8 cellular contexts compared by ENCODE assay signal in genomic region chr13:102870677-102871415, GRCh38. TPM values are rescaled to one million over a fixed set of nuclear protein-coding genes. Genes with fewer than 3 reads are reported as not detected.
DNase-seq lines count a peak whose midpoint lies in the region; ATAC-seq and TF ChIP-seq lines count a peak whose summit lies in the region.

No MANE protein-coding gene starts in this region.

- TF ChIP-seq CTCF in GM10266 (IDR thresholded peaks at IDR 0.05; ENCODE audit: control insufficient read depth, insufficient read depth, low read depth, missing control alignments) (peak; percentile 70), left ventricle myocardium inferior (IDR thresholded peaks at IDR 0.05; ENCODE audit: borderline replicate concordance) (peak; percentile 83)

- H3K36me3 ChIP-seq in SK-N-MC (ENCODE audit: insufficient read depth, low read length): peaks cover 68% of the 10 kb centered on the region
- peaks cover 83% of the 10 kb centered on the region for H3K36me3 ChIP-seq in left ventricle myocardium inferior

- peak; percentile 60 for ATAC-seq in GM21576 (IDR thresholded peaks at IDR 0.05; ENCODE audit: unreplicated experiment)
- no peak for ATAC-seq in GM18519 (IDR thresholded peaks at IDR 0.05; ENCODE audit: low FRiP score, unreplicated experiment)

- no peak overlapping the region for H3K9ac ChIP-seq in SK-N-MC (ENCODE audit: insufficient read length)

- no peaks in the 10 kb centered on the region for H3K27me3 ChIP-seq in left ventricle myocardium inferior (ENCODE audit: low read depth)

- peak; percentile 49 for DNase-seq in GM10266 (ENCODE audit: extremely low spot score)
- DNase-seq in KBM-7: peak; percentile 72
- DNase-seq in SK-N-MC (ENCODE audit: low read depth, low spot score): peak; percentile 16
- peak in 51 of 56 donors; percentile 3 to 81 (median 54) for DNase-seq in amygdala (lab: John Stamatoyannopoulos, UW)
- DNase-seq in left ventricle myocardium inferior: peak; percentile 37
- DNase-seq in retina: peak; percentile 72

- no peak overlapping the region for H3K27ac ChIP-seq in SK-N-MC
- H3K27ac ChIP-seq in left ventricle myocardium inferior (replicated peaks): no peak overlapping the region

- in situ Hi-C loops in KBM-7 (cut with MboI; ENCODE audit: low pct_unique_long_range_greater_than_20kb, low sequenced_read_pairs): no loop called here

- H3K9me3 ChIP-seq in SK-N-MC (ENCODE audit: low read depth, low read length) (no peaks in the 10 kb centered on the region), left ventricle myocardium inferior (replicated peaks) (no peaks in the 10 kb centered on the region)

- H3K4me1 ChIP-seq in left ventricle myocardium inferior: peaks cover 26% of the 10 kb centered on the region

- intact Hi-C loops in left ventricle myocardium inferior (cut with micrococcal nuclease): no loop called here

- H3K4me3 ChIP-seq in SK-N-MC (no peak overlapping the region), left ventricle myocardium inferior (no peak overlapping the region)

RNA-seq across cellular contexts. Expression of gene ERCC5, which starts 25.0 kb away (rescaled TPM):
- total RNA-seq in left ventricle myocardium inferior: 30.4 TPM

Comparison
In these comparisons a context has a peak if more than half of its experiments do, and no peak if none do; other contexts are left out.
1. DNase-seq: peak in every context shown above with its lines; median percentile 72 in KBM-7; 72 in retina; 54 in amygdala; 49 in GM10266; 37 in left ventricle myocardium inferior; 16 in SK-N-MC.